In the genomic region with DNA sequence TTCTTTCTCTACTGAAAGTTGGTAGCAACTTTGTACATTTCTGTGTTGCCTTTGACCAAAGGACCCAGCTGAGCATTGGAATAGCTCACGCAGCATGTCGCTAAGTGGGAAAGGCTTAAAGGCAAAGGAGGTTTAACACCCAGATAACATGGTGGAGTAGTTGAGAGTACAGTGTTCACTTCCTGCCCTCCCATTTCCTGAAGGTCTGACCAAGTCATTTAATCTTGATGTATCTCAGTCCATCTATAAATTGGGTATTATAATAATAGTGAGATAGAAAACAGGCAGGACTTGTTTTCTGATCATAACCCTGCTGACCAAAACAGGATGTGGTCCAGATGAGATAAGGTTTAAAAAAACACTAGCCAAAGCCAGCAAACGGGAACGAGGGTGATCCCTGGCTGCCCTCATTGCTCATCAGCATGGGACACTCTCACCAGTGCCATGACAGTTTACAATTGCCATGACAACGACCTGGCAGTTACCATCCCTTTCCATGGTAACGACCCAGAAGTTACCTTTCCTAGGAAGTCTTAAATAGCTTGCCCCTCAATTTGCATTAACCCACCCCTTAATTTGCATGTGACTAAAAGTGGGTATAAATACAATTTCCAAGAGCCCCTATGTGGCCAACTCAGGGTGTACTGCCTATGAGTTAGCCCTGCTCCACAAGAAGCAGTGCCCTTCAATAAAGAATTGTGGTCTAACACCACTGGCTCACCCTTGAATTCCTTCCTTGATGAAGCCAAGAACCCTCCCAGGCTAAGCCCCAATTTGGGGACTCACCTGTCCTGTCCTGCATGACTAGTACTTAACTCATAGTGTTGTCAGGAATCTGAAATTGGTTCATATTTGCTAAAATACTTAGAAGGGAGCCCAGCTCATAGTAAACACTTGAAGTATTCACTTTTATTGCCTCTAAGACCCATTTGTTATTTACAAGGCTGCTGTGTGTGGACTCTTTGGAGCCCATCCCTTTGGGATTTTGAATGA, we compare ENCODE assay signal across 2 cellular contexts.
A peak's percentile ranks its signal among the peaks of the same experiment; 100 is the strongest.
TF ChIP-seq lines count a peak whose summit lies in the region.

No MANE protein-coding gene starts in this region.

TF ChIP-seq in Ishikawa, 13 proteins besides CTCF, POLR2A, EP300 and RAD21:
- TF ChIP-seq TCF12 (IDR thresholded peaks at IDR 0.05; ENCODE audit: low read depth) (no peak), EGR1 (IDR thresholded peaks at IDR 0.05) (no peak), YY1 (IDR thresholded peaks at IDR 0.05; ENCODE audit: low read depth) (0 out of 2 replicates have a peak, but pooled peaks have one; percentile 16), CREB1 (IDR thresholded peaks at IDR 0.05; ENCODE audit: low read depth) (no peak), ZBTB7A (IDR thresholded peaks at IDR 0.05; ENCODE audit: low read depth) (no peak)
- TF ChIP-seq, protein P1, sequence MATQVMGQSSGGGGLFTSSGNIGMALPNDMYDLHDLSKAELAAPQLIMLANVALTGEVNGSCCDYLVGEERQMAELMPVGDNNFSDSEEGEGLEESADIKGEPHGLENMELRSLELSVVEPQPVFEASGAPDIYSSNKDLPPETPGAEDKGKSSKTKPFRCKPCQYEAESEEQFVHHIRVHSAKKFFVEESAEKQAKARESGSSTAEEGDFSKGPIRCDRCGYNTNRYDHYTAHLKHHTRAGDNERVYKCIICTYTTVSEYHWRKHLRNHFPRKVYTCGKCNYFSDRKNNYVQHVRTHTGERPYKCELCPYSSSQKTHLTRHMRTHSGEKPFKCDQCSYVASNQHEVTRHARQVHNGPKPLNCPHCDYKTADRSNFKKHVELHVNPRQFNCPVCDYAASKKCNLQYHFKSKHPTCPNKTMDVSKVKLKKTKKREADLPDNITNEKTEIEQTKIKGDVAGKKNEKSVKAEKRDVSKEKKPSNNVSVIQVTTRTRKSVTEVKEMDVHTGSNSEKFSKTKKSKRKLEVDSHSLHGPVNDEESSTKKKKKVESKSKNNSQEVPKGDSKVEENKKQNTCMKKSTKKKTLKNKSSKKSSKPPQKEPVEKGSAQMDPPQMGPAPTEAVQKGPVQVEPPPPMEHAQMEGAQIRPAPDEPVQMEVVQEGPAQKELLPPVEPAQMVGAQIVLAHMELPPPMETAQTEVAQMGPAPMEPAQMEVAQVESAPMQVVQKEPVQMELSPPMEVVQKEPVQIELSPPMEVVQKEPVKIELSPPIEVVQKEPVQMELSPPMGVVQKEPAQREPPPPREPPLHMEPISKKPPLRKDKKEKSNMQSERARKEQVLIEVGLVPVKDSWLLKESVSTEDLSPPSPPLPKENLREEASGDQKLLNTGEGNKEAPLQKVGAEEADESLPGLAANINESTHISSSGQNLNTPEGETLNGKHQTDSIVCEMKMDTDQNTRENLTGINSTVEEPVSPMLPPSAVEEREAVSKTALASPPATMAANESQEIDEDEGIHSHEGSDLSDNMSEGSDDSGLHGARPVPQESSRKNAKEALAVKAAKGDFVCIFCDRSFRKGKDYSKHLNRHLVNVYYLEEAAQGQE (IDR thresholded peaks at IDR 0.05; ENCODE audit: low read depth) = no peak

TF ChIP-seq in HepG2, 621 proteins besides CTCF, POLR2A, EP300 and RAD21:
- TF ChIP-seq RBM22 (optimal IDR thresholded peaks at IDR 0.05; ENCODE audit: low read length) (peak; percentile 73), RFX1 (IDR thresholded peaks at IDR 0.05) (peak; percentile 25; the same call in 1 of the 2 replicates), NONO (IDR thresholded peaks at IDR 0.05) (no peak), NONO (CRISPR knock-in tag; conservative IDR thresholded peaks at IDR 0.05) (no peak), ZNF354B (CRISPR knock-in tag; IDR thresholded peaks at IDR 0.05) (no peak), MED1 (CRISPR knock-in tag; IDR thresholded peaks at IDR 0.05) (no peak)
- TF ChIP-seq, protein P2, sequence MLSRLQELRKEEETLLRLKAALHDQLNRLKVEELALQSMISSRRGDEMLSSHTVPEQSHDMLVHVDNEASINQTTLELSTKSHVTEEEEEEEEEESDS (CRISPR knock-in tag; IDR thresholded peaks at IDR 0.05; ENCODE audit: borderline replicate concordance) = no peak
- TF ChIP-seq, protein P3, sequence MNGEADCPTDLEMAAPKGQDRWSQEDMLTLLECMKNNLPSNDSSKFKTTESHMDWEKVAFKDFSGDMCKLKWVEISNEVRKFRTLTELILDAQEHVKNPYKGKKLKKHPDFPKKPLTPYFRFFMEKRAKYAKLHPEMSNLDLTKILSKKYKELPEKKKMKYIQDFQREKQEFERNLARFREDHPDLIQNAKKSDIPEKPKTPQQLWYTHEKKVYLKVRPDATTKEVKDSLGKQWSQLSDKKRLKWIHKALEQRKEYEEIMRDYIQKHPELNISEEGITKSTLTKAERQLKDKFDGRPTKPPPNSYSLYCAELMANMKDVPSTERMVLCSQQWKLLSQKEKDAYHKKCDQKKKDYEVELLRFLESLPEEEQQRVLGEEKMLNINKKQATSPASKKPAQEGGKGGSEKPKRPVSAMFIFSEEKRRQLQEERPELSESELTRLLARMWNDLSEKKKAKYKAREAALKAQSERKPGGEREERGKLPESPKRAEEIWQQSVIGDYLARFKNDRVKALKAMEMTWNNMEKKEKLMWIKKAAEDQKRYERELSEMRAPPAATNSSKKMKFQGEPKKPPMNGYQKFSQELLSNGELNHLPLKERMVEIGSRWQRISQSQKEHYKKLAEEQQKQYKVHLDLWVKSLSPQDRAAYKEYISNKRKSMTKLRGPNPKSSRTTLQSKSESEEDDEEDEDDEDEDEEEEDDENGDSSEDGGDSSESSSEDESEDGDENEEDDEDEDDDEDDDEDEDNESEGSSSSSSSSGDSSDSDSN (CRISPR knock-in tag; IDR thresholded peaks at IDR 0.05) = no peak
